In genomic region chr12:100474617-100475016, GRCh38 we compare ENCODE assay signal across 1 cellular context.
TF ChIP-seq lines count a peak whose summit lies in the region.

No MANE protein-coding gene starts in this region.

TF ChIP-seq in GM23338, 12 proteins besides CTCF, POLR2A, EP300 and RAD21 (continued from another document):
- TF ChIP-seq ZNF462 (CRISPR knock-in tag; IDR thresholded peaks at IDR 0.05) (no peak), EZH2 (IDR thresholded peaks at IDR 0.05; ENCODE audit: low read depth, unreplicated experiment) (no peak)
